In genomic region chr1:1460540-1461130, GRCh38 we compare ENCODE assay signal across 23 cellular contexts. TPM values are rescaled to one million over a fixed set of nuclear protein-coding genes. Genes with fewer than 3 reads are reported as not detected.
A peak's percentile ranks its signal among the peaks of the same experiment; 100 is the strongest.
DNase-seq lines count a peak whose midpoint lies in the region; ATAC-seq and TF ChIP-seq lines count a peak whose summit lies in the region.
"Had no signal": no experiment of that assay in that cellular context is flagged by ENCODE, and none has a peak within 500 bp of the region (broad histone marks: within the 10 kb centered on the region; RNA-seq: fewer than 3 reads in every experiment).

No MANE protein-coding gene starts in this region.

- H3K4me3 ChIP-seq in right atrium auricular region (no peak overlapping the region), H7 (ENCODE audit: insufficient read depth, low read depth, low read length) (no peak overlapping the region)
- H3K4me3 ChIP-seq: A549, GM12878, HAP-1 had no signal

- H3K27ac Mint-ChIP-seq in central memory CD8-positive, alpha-beta T cell (ENCODE audit: low read depth) = peak overlapping the region; percentile 81
- H3K27ac Mint-ChIP-seq: CD4-positive, CD25-positive, alpha-beta regulatory T cell; CD8-positive, alpha-beta memory T cell had no signal

- no peaks in the 10 kb centered on the region for H3K4me1 Mint-ChIP-seq in central memory CD8-positive, alpha-beta T cell
- H3K4me1 Mint-ChIP-seq: CD8-positive, alpha-beta memory T cell had no signal

- DNase-seq in Right ventricle myocardium inferior (ENCODE audit: missing footprints) = peak; percentile 44
- no peak for DNase-seq in right atrium auricular region (ENCODE audit: low spot score)
- peak; percentile 20 for DNase-seq in H7
- no peak for DNase-seq in central memory CD8-positive, alpha-beta T cell (ENCODE audit: low spot score in 2 of 2)
- DNase-seq in foreskin keratinocyte = no peak
- DNase-seq: AML-193; C1 segment of cervical spinal cord; CD4-positive, CD25-positive, alpha-beta regulatory T cell; CD8-positive, alpha-beta memory T cell; COR-L47; DMS 273 treated with DMSO at 0.1 percent for 48 hours; DMS53; DND-41; EL; GOT3 had no signal

- intact Hi-C loops in Right ventricle myocardium inferior (cut with DNase I) = no loop called here

- no peak for ATAC-seq in Right ventricle myocardium inferior
- no peak for ATAC-seq in central memory CD8-positive, alpha-beta T cell (replicated peaks; ENCODE audit: extremely low read depth, poor library complexity, severe bottlenecking)
- ATAC-seq in GM18505 (IDR thresholded peaks at IDR 0.05; ENCODE audit: unreplicated experiment) = no peak
- ATAC-seq in foreskin keratinocyte = no peak
- no peak for ATAC-seq in HG03139 (IDR thresholded peaks at IDR 0.05; ENCODE audit: unreplicated experiment)
- ATAC-seq: A549, GM12878 had no signal

- H3K9me3 Mint-ChIP-seq in central memory CD8-positive, alpha-beta T cell = no peaks in the 10 kb centered on the region
- H3K9me3 Mint-ChIP-seq: CD4-positive, CD25-positive, alpha-beta regulatory T cell; CD8-positive, alpha-beta memory T cell had no signal

- H3K27me3 Mint-ChIP-seq in central memory CD8-positive, alpha-beta T cell = peaks cover 9% of the 10 kb centered on the region
- H3K27me3 Mint-ChIP-seq: CD4-positive, CD25-positive, alpha-beta regulatory T cell had no signal

- H3K27ac ChIP-seq in right atrium auricular region (no peak overlapping the region), foreskin keratinocyte (no peak overlapping the region)
- H3K27ac ChIP-seq: 22Rv1, A549, HL-60 had no signal

- H3K4me3 Mint-ChIP-seq in central memory CD8-positive, alpha-beta T cell = no peak overlapping the region
- H3K4me3 Mint-ChIP-seq: CD4-positive, CD25-positive, alpha-beta regulatory T cell had no signal

- H3K36me3 ChIP-seq in right atrium auricular region = no peaks in the 10 kb centered on the region
- H3K36me3 ChIP-seq in H7 (replicated peaks; ENCODE audit: control insufficient read depth, insufficient read depth, low read length) = no peaks in the 10 kb centered on the region
- H3K36me3 ChIP-seq: HAP-1 had no signal

- H3K4me1 ChIP-seq in right atrium auricular region = peaks cover 0 to 6% of the 10 kb centered on the region in 2 donors
- H3K4me1 ChIP-seq in foreskin keratinocyte = peaks cover 8% of the 10 kb centered on the region
- H3K4me1 ChIP-seq: A549, HAP-1 had no signal

- TF ChIP-seq POLR2A in GM18505 (IDR thresholded peaks at IDR 0.05; ENCODE audit: borderline replicate concordance, extremely low read depth, insufficient read depth, insufficient read length) = no peak

- no peaks in the 10 kb centered on the region for H3K27me3 ChIP-seq in right atrium auricular region
- no peaks in the 10 kb centered on the region for H3K27me3 ChIP-seq in H7 (ENCODE audit: control insufficient read depth, insufficient read depth, low read length)
- no peaks in the 10 kb centered on the region for H3K27me3 ChIP-seq in foreskin keratinocyte

- H3K36me3 Mint-ChIP-seq in central memory CD8-positive, alpha-beta T cell (ENCODE audit: insufficient read depth) = no peaks in the 10 kb centered on the region
- H3K36me3 Mint-ChIP-seq: CD4-positive, CD25-positive, alpha-beta regulatory T cell; CD8-positive, alpha-beta memory T cell had no signal

- TF ChIP-seq CTCF in right atrium auricular region (IDR thresholded peaks at IDR 0.05) (no peak), foreskin keratinocyte (conservative IDR thresholded peaks at IDR 0.05) (no peak)

- no peaks in the 10 kb centered on the region for H3K9me3 ChIP-seq in right atrium auricular region
- H3K9me3 ChIP-seq: A549, HAP-1 had no signal

RNA-seq across cellular contexts. Expression of gene ATAD3B, which starts 10.9 kb away (rescaled TPM):
- total RNA-seq in Right ventricle myocardium inferior (9.0 TPM), right atrium auricular region (1 to 10 TPM; 2.7 to 5.7 TPM), foreskin keratinocyte (46.1 and 51.0 TPM in 2 replicates)
- 43.5 and 44.1 TPM in 2 replicates for total RNA-seq in H7 (2014; rRNA removed; shearing (Covaris generic))
- 53.9 and 57.4 TPM in 2 replicates for polyA plus RNA-seq in foreskin keratinocyte

RNA-seq across cellular contexts. Expression of gene ATAD3C, which starts 11.1 kb away (rescaled TPM):
- total RNA-seq in Right ventricle myocardium inferior (1.8 TPM), right atrium auricular region (1 to 10 TPM; 1.4 to 2.8 TPM), foreskin keratinocyte (0.46 and 0.51 TPM in 2 replicates)
- total RNA-seq in H7 (2014; rRNA removed; shearing (Covaris generic)) = 0.14 and 0.74 TPM in 2 replicates
- 0.78 and 0.81 TPM in 2 replicates for polyA plus RNA-seq in foreskin keratinocyte
- total RNA-seq: HT1080 had no signal
- polyA plus RNA-seq: A549 had no signal

RNA-seq across cellular contexts. Expression of gene VWA1, which starts 25.1 kb away (rescaled TPM):
- total RNA-seq in Right ventricle myocardium inferior (20.5 TPM), right atrium auricular region (10 to 100 TPM; 13.0 to 15.2 TPM), foreskin keratinocyte (15.0 and 17.5 TPM in 2 replicates)
- total RNA-seq in H7 (2014; rRNA removed; shearing (Covaris generic)) = 32.1 and 37.1 TPM in 2 replicates
- 29.1 and 34.9 TPM in 2 replicates for polyA plus RNA-seq in foreskin keratinocyte
- total RNA-seq: CD4-positive, CD25-positive, alpha-beta regulatory T cell had no signal
- polyA plus RNA-seq: CD4-positive, CD25-positive, alpha-beta regulatory T cell; CD8-positive, alpha-beta memory T cell had no signal

RNA-seq across cellular contexts. Expression of gene ANKRD65, which starts 39.6 kb away (rescaled TPM):
- 3.0 TPM for total RNA-seq in Right ventricle myocardium inferior
- 1 to 10 TPM; 2.2 to 2.4 TPM for total RNA-seq in right atrium auricular region
- total RNA-seq in H7 (2014; rRNA removed; shearing (Covaris generic)) = 0.67 TPM in 1 of 2 replicates, not detected in the other
- 11.6 and 12.5 TPM in 2 replicates for total RNA-seq in foreskin keratinocyte
- polyA plus RNA-seq in foreskin keratinocyte = 14.6 and 16.6 TPM in 2 replicates
- total RNA-seq: CD4-positive, CD25-positive, alpha-beta regulatory T cell; CD8-positive, alpha-beta memory T cell; HT1080 had no signal
- polyA plus RNA-seq: CD8-positive, alpha-beta memory T cell had no signal

RNA-seq across cellular contexts. Expression of gene ATAD3A, which starts 51.3 kb away (rescaled TPM):
- total RNA-seq in Right ventricle myocardium inferior = 17.9 TPM
- total RNA-seq in right atrium auricular region = 10 to 100 TPM; 15.6 to 18.6 TPM
- total RNA-seq in H7 (2014; rRNA removed; shearing (Covaris generic)) = 105 and 113 TPM in 2 replicates
- total RNA-seq in foreskin keratinocyte = 59.5 and 60.1 TPM in 2 replicates
- polyA plus RNA-seq in foreskin keratinocyte = 64.4 and 66.8 TPM in 2 replicates

Comparison
In these comparisons a context has a peak if more than half of its experiments do, and no peak if none do; other contexts are left out.
1. DNase-seq: peak in Right ventricle myocardium inferior (single experiment) and H7 (single experiment); none in right atrium auricular region (single experiment), central memory CD8-positive, alpha-beta T cell (0 of 2) and foreskin keratinocyte (0 of 2).